Comparison of ENCODE assay signal across 12 cellular contexts in the genomic region with DNA sequence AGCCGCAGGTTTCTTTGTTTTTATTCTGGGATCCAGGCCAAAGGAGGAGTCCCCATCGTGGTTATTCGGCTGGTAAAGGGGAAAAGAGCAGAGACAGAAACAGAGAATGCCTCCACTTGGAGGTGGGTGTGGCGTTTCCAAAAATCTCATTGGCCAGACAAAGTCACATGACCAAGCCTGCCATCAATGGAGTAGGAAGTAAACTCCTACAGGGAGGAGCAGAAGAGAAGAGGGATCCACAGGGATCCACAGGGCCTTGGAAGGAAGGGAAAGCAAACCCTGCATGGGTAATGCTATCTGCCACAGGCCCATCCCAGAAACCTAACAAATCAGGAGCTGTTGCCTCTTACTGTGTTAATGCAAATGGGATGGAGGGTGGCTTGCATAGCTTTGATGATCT.
"Had no signal": no experiment of that assay in that cellular context is flagged by ENCODE, and none has a peak within 500 bp of the region (broad histone marks: within the 10 kb centered on the region; RNA-seq: fewer than 3 reads in every experiment).

No MANE protein-coding gene starts in this region.

- H3K27ac Mint-ChIP-seq: activated naive CD4-positive, alpha-beta T cell treated with anti-CD3 and anti-CD28 coated beads for 36 hours; naive B cell had no signal

- H3K9me3 ChIP-seq: gastroesophageal sphincter, lower lobe of right lung, neutrophil, stomach, thoracic aorta had no signal

- H3K27me3 Mint-ChIP-seq: naive B cell had no signal

- H3K27ac ChIP-seq: gastroesophageal sphincter, lower lobe of right lung, neutrophil, skin epidermis, stomach, thoracic aorta had no signal

- ATAC-seq: gastroesophageal sphincter, lower lobe of right lung had no signal

- H3K4me3 Mint-ChIP-seq: activated naive CD4-positive, alpha-beta T cell treated with anti-CD3 and anti-CD28 coated beads for 36 hours; naive B cell had no signal

- H3K4me3 ChIP-seq: gastroesophageal sphincter, lower lobe of right lung, skin epidermis, stomach, thoracic aorta had no signal

- H3K36me3 ChIP-seq: gastroesophageal sphincter, lower lobe of right lung, neutrophil, thoracic aorta had no signal

- H3K36me3 Mint-ChIP-seq: naive B cell had no signal

- H3K9me3 Mint-ChIP-seq: activated naive CD4-positive, alpha-beta T cell treated with anti-CD3 and anti-CD28 coated beads for 36 hours; naive B cell had no signal

- DNase-seq: activated CD4-positive, alpha-beta T cell treated with anti-CD3 and anti-CD28 coated beads for 48 hours; activated naive CD4-positive, alpha-beta T cell treated with anti-CD3 and anti-CD28 coated beads for 36 hours; lower lobe of right lung; midbrain; naive B cell; posterior cingulate gyrus; stimulated activated CD4-positive, alpha-beta T cell treated with anti-CD3 and anti-CD28 coated beads, Interleukin-4, amount 100 ng/mL, for 4 hours; stomach had no signal

- H3K27me3 ChIP-seq: gastroesophageal sphincter, stomach had no signal
